In the genomic region with DNA sequence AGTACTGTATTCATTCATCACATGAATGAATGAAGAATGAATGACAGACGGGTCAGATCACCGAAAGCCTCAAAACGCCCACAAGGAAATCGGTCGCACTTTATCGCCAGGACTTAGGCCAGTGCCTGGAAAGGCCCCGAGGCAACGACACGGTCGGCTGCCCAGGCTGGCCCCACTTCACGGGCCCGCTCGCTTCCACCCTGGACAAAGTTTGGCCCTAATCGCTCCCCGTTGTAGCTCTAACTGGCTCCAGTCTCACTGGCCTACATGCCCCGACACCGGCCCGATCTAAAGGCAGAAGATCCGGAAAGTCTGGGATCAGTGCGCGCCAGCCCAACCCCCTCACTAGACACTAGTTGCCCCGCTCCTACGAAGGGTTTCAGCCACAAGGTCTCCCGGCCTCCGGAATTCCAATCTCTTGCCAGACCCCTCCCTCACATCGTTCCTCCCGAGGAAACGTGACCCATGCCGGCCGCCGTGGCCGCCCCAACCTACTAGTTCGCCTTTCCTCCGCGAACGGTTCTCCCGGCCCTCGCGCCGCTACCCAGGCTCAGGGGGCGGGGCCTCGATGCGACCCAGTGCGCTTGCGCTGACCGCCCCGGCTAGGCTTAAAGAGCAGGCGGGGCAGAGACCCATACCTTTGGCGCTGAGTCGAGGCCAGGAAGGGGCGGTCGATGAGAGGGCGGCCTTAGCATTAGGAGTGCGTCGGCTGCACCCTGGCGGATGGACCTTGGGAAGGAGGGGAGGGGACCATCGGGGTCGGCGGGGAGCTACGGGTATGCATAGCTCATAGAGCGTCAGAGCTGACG, we compare ENCODE assay signal across 1 cellular context.
A peak's percentile ranks its signal among the peaks of the same experiment; 100 is the strongest.
TF ChIP-seq lines count a peak whose summit lies in the region.

A gene (minus strand): TSS at position 575 of the 809 bp plus-strand sequence. CDS start 3,954 bp downstream, outside the sequence.
A gene (plus strand): TSS at position 637 of the 809 bp plus-strand sequence. CDS start 22,138 bp downstream, outside the sequence.

TF ChIP-seq in HepG2, 621 proteins besides CTCF, POLR2A, EP300 and RAD21 (continued from another document and continues in another):
- TF ChIP-seq ZMAT3 (CRISPR knock-in tag; conservative IDR thresholded peaks at IDR 0.05) (peak; percentile 96), RBAK (CRISPR knock-in tag; IDR thresholded peaks at IDR 0.05) (peak; percentile 64; the same call in 1 of the 2 replicates), ZNF496 (CRISPR knock-in tag; IDR thresholded peaks at IDR 0.05; ENCODE audit: insufficient replicate concordance) (no peak), ZNF777 (CRISPR knock-in tag; IDR thresholded peaks at IDR 0.05) (peak; percentile 84), ZNF180 (CRISPR knock-in tag; IDR thresholded peaks at IDR 0.05; ENCODE audit: borderline replicate concordance, low read depth) (no peak; the same call in 1 of the 2 replicates), ZNF335 (CRISPR knock-in tag; IDR thresholded peaks at IDR 0.05) (peak; percentile 79; the same call in 1 of the 2 replicates), ZNF10 (CRISPR knock-in tag; IDR thresholded peaks at IDR 0.05; ENCODE audit: borderline replicate concordance, low read depth) (no peak), ARID2 (CRISPR knock-in tag; IDR thresholded peaks at IDR 0.05; ENCODE audit: borderline replicate concordance) (peak; percentile 85; the same call in 1 of the 2 replicates), MTA3 (CRISPR knock-in tag; IDR thresholded peaks at IDR 0.05) (no peak; the same call in 1 of the 2 replicates), RNF2 (conservative IDR thresholded peaks at IDR 0.05; ENCODE audit: low read depth) (peak; percentile 78), RFXAP (CRISPR knock-in tag; IDR thresholded peaks at IDR 0.05; ENCODE audit: borderline replicate concordance) (peak; percentile 82; the same call in 1 of the 2 replicates), ARHGAP35 (CRISPR knock-in tag; IDR thresholded peaks at IDR 0.05; ENCODE audit: borderline replicate concordance) (peak; percentile 98), TCF7L2 (IDR thresholded peaks at IDR 0.05; ENCODE audit: low read depth, low read length) (no peak), ZSCAN21 (CRISPR knock-in tag; IDR thresholded peaks at IDR 0.05; ENCODE audit: borderline replicate concordance) (peak; percentile 95), SKI (IDR thresholded peaks at IDR 0.05; ENCODE audit: partially characterized antibody) (peak; percentile 86), ZNF225 (CRISPR knock-in tag; IDR thresholded peaks at IDR 0.05) (peak; percentile 73; the same call in 1 of the 2 replicates), NAIF1 (CRISPR knock-in tag; IDR thresholded peaks at IDR 0.05; ENCODE audit: borderline replicate concordance) (peak; percentile 96; the same call in 1 of the 2 replicates), EZH2 (conservative IDR thresholded peaks at IDR 0.05; ENCODE audit: low read depth, low read length) (no peak), KDM1A (CRISPR knock-in tag; IDR thresholded peaks at IDR 0.05) (peak; percentile 86; the same call in 1 of the 2 replicates), ZNF781 (CRISPR knock-in tag; IDR thresholded peaks at IDR 0.05; ENCODE audit: borderline replicate concordance, not compliant biosample characterization) (peak; percentile 86), SRSF4 (IDR thresholded peaks at IDR 0.05; ENCODE audit: low read depth, low read length, poor library complexity, severe bottlenecking) (no peak), KDM5A (IDR thresholded peaks at IDR 0.05; ENCODE audit: borderline replicate concordance, low read length) (peak; percentile 94), ZBTB3 (CRISPR knock-in tag; IDR thresholded peaks at IDR 0.05; ENCODE audit: borderline replicate concordance, low read depth) (peak; percentile 95), ZNF431 (CRISPR knock-in tag; IDR thresholded peaks at IDR 0.05; ENCODE audit: borderline replicate concordance, low read depth) (peak; percentile 91; the same call in 1 of the 2 replicates), ZNF724P (CRISPR knock-in tag; IDR thresholded peaks at IDR 0.05; ENCODE audit: borderline replicate concordance) (peak; percentile 70; the same call in 1 of the 2 replicates)
- TF ChIP-seq, protein P1, sequence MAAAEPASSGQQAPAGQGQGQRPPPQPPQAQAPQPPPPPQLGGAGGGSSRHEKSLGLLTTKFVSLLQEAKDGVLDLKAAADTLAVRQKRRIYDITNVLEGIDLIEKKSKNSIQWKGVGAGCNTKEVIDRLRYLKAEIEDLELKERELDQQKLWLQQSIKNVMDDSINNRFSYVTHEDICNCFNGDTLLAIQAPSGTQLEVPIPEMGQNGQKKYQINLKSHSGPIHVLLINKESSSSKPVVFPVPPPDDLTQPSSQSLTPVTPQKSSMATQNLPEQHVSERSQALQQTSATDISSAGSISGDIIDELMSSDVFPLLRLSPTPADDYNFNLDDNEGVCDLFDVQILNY (CRISPR knock-in tag; conservative IDR thresholded peaks at IDR 0.05) = peak; percentile 78
- TF ChIP-seq, protein P2, sequence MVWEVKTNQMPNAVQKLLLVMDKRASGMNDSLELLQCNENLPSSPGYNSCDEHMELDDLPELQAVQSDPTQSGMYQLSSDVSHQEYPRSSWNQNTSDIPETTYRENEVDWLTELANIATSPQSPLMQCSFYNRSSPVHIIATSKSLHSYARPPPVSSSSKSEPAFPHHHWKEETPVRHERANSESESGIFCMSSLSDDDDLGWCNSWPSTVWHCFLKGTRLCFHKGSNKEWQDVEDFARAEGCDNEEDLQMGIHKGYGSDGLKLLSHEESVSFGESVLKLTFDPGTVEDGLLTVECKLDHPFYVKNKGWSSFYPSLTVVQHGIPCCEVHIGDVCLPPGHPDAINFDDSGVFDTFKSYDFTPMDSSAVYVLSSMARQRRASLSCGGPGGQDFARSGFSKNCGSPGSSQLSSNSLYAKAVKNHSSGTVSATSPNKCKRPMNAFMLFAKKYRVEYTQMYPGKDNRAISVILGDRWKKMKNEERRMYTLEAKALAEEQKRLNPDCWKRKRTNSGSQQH (CRISPR knock-in tag; IDR thresholded peaks at IDR 0.05; ENCODE audit: low read depth) = peak; percentile 98
- TF ChIP-seq, protein P3, sequence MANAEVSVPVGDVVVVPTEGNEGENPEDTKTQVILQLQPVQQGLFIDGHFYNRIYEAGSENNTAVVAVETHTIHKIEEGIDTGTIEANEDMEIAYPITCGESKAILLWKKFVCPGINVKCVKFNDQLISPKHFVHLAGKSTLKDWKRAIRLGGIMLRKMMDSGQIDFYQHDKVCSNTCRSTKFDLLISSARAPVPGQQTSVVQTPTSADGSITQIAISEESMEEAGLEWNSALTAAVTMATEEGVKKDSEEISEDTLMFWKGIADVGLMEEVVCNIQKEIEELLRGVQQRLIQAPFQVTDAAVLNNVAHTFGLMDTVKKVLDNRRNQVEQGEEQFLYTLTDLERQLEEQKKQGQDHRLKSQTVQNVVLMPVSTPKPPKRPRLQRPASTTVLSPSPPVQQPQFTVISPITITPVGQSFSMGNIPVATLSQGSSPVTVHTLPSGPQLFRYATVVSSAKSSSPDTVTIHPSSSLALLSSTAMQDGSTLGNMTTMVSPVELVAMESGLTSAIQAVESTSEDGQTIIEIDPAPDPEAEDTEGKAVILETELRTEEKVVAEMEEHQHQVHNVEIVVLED (CRISPR knock-in tag; IDR thresholded peaks at IDR 0.05; ENCODE audit: borderline replicate concordance) = peak; percentile 85
- TF ChIP-seq, protein P4, sequence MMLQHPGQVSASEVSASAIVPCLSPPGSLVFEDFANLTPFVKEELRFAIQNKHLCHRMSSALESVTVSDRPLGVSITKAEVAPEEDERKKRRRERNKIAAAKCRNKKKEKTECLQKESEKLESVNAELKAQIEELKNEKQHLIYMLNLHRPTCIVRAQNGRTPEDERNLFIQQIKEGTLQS (CRISPR knock-in tag; IDR thresholded peaks at IDR 0.05) = no peak; the same call in none of the 2 replicates
- TF ChIP-seq, protein P5, sequence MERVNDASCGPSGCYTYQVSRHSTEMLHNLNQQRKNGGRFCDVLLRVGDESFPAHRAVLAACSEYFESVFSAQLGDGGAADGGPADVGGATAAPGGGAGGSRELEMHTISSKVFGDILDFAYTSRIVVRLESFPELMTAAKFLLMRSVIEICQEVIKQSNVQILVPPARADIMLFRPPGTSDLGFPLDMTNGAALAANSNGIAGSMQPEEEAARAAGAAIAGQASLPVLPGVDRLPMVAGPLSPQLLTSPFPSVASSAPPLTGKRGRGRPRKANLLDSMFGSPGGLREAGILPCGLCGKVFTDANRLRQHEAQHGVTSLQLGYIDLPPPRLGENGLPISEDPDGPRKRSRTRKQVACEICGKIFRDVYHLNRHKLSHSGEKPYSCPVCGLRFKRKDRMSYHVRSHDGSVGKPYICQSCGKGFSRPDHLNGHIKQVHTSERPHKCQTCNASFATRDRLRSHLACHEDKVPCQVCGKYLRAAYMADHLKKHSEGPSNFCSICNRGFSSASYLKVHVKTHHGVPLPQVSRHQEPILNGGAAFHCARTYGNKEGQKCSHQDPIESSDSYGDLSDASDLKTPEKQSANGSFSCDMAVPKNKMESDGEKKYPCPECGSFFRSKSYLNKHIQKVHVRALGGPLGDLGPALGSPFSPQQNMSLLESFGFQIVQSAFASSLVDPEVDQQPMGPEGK (CRISPR knock-in tag; IDR thresholded peaks at IDR 0.05) = peak; percentile 74
- TF ChIP-seq, protein P6, sequence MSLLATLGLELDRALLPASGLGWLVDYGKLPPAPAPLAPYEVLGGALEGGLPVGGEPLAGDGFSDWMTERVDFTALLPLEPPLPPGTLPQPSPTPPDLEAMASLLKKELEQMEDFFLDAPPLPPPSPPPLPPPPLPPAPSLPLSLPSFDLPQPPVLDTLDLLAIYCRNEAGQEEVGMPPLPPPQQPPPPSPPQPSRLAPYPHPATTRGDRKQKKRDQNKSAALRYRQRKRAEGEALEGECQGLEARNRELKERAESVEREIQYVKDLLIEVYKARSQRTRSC (CRISPR knock-in tag; IDR thresholded peaks at IDR 0.05; ENCODE audit: low read depth) = peak; percentile 95
- TF ChIP-seq, protein P7, sequence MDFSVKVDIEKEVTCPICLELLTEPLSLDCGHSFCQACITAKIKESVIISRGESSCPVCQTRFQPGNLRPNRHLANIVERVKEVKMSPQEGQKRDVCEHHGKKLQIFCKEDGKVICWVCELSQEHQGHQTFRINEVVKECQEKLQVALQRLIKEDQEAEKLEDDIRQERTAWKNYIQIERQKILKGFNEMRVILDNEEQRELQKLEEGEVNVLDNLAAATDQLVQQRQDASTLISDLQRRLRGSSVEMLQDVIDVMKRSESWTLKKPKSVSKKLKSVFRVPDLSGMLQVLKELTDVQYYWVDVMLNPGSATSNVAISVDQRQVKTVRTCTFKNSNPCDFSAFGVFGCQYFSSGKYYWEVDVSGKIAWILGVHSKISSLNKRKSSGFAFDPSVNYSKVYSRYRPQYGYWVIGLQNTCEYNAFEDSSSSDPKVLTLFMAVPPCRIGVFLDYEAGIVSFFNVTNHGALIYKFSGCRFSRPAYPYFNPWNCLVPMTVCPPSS (IDR thresholded peaks at IDR 0.05) = no peak
- TF ChIP-seq, protein P8, sequence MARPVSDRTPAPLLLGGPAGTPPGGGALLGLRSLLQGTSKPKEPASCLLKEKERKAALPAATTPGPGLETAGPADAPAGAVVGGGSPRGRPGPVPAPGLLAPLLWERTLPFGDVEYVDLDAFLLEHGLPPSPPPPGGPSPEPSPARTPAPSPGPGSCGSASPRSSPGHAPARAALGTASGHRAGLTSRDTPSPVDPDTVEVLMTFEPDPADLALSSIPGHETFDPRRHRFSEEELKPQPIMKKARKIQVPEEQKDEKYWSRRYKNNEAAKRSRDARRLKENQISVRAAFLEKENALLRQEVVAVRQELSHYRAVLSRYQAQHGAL (CRISPR knock-in tag; IDR thresholded peaks at IDR 0.05; ENCODE audit: not compliant biosample characterization) = peak; percentile 21
- TF ChIP-seq, protein P9, sequence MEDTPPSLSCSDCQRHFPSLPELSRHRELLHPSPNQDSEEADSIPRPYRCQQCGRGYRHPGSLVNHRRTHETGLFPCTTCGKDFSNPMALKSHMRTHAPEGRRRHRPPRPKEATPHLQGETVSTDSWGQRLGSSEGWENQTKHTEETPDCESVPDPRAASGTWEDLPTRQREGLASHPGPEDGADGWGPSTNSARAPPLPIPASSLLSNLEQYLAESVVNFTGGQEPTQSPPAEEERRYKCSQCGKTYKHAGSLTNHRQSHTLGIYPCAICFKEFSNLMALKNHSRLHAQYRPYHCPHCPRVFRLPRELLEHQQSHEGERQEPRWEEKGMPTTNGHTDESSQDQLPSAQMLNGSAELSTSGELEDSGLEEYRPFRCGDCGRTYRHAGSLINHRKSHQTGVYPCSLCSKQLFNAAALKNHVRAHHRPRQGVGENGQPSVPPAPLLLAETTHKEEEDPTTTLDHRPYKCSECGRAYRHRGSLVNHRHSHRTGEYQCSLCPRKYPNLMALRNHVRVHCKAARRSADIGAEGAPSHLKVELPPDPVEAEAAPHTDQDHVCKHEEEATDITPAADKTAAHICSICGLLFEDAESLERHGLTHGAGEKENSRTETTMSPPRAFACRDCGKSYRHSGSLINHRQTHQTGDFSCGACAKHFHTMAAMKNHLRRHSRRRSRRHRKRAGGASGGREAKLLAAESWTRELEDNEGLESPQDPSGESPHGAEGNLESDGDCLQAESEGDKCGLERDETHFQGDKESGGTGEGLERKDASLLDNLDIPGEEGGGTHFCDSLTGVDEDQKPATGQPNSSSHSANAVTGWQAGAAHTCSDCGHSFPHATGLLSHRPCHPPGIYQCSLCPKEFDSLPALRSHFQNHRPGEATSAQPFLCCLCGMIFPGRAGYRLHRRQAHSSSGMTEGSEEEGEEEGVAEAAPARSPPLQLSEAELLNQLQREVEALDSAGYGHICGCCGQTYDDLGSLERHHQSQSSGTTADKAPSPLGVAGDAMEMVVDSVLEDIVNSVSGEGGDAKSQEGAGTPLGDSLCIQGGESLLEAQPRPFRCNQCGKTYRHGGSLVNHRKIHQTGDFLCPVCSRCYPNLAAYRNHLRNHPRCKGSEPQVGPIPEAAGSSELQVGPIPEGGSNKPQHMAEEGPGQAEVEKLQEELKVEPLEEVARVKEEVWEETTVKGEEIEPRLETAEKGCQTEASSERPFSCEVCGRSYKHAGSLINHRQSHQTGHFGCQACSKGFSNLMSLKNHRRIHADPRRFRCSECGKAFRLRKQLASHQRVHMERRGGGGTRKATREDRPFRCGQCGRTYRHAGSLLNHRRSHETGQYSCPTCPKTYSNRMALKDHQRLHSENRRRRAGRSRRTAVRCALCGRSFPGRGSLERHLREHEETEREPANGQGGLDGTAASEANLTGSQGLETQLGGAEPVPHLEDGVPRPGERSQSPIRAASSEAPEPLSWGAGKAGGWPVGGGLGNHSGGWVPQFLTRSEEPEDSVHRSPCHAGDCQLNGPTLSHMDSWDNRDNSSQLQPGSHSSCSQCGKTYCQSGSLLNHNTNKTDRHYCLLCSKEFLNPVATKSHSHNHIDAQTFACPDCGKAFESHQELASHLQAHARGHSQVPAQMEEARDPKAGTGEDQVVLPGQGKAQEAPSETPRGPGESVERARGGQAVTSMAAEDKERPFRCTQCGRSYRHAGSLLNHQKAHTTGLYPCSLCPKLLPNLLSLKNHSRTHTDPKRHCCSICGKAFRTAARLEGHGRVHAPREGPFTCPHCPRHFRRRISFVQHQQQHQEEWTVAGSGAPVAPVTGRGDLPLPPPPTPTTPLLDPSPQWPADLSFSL (CRISPR knock-in tag; IDR thresholded peaks at IDR 0.05) = 0 out of 2 replicates have a peak, but pooled peaks have one; percentile 58
